ENCODE assay signal across 2 cellular contexts in genomic region chr3:9861626-9862130, GRCh38.
TF ChIP-seq lines count a peak whose summit lies in the region.

No MANE protein-coding gene starts in this region.

TF ChIP-seq in A549, 52 proteins besides CTCF, POLR2A, EP300 and RAD21:
- no peak for TF ChIP-seq TFCP2L1 (CRISPR knock-in tag; IDR thresholded peaks at IDR 0.05)
- TF ChIP-seq KDM5A (IDR thresholded peaks at IDR 0.05), result no peak
- no peak for TF ChIP-seq ELK1 (IDR thresholded peaks at IDR 0.05; ENCODE audit: low read depth, low read length)
- TF ChIP-seq RNF2 (IDR thresholded peaks at IDR 0.05; ENCODE audit: borderline replicate concordance, low read depth), result no peak
- no peak for TF ChIP-seq EHMT2 (IDR thresholded peaks at IDR 0.05; ENCODE audit: low read depth)

TF ChIP-seq in WTC11, 78 proteins besides CTCF, POLR2A, EP300 and RAD21:
- TF ChIP-seq FOXK1 (CRISPR knock-in tag; IDR thresholded peaks at IDR 0.05) (no peak), ERG (CRISPR knock-in tag; IDR thresholded peaks at IDR 0.05) (no peak), SMAD4 (CRISPR knock-in tag; IDR thresholded peaks at IDR 0.05) (no peak), ATF1 (CRISPR knock-in tag; IDR thresholded peaks at IDR 0.05) (no peak), ZNF263 (CRISPR knock-in tag; IDR thresholded peaks at IDR 0.05; ENCODE audit: low read depth) (no peak), MXD4 (CRISPR knock-in tag; IDR thresholded peaks at IDR 0.05; ENCODE audit: borderline replicate concordance) (no peak), PREB (CRISPR knock-in tag; IDR thresholded peaks at IDR 0.05; ENCODE audit: borderline replicate concordance) (no peak), NFYB (CRISPR knock-in tag; conservative IDR thresholded peaks at IDR 0.05; ENCODE audit: low read depth) (no peak), TP53 (CRISPR knock-in tag; IDR thresholded peaks at IDR 0.05) (no peak), ATF6 (CRISPR knock-in tag; IDR thresholded peaks at IDR 0.05) (no peak), GRHL2 (CRISPR knock-in tag; IDR thresholded peaks at IDR 0.05; ENCODE audit: insufficient replicate concordance, severe bottlenecking) (no peak), ELF4 (CRISPR knock-in tag; IDR thresholded peaks at IDR 0.05; ENCODE audit: low read depth) (no peak), NR3C1 (CRISPR knock-in tag; conservative IDR thresholded peaks at IDR 0.05; ENCODE audit: low read depth) (no peak), ZNF219 (CRISPR knock-in tag; IDR thresholded peaks at IDR 0.05; ENCODE audit: borderline replicate concordance) (no peak), HMGXB4 (CRISPR knock-in tag; IDR thresholded peaks at IDR 0.05) (no peak), TEAD4 (CRISPR knock-in tag; IDR thresholded peaks at IDR 0.05) (no peak), ZMAT4 (CRISPR knock-in tag; IDR thresholded peaks at IDR 0.05) (no peak), ZNF281 (CRISPR knock-in tag; IDR thresholded peaks at IDR 0.05) (no peak), NFE2L1 (CRISPR knock-in tag; IDR thresholded peaks at IDR 0.05) (no peak), SOX15 (CRISPR knock-in tag; IDR thresholded peaks at IDR 0.05) (no peak)
